ENCODE assay signal across 16 cellular contexts in genomic region chr9:113480612-113481011, GRCh38. TPM values are rescaled to one million over a fixed set of nuclear protein-coding genes. Genes with fewer than 3 reads are reported as not detected.
DNase-seq lines count a peak whose midpoint lies in the region; ATAC-seq and TF ChIP-seq lines count a peak whose summit lies in the region.
"Had no signal": no experiment of that assay in that cellular context is flagged by ENCODE, and none has a peak within 500 bp of the region (broad histone marks: within the 10 kb centered on the region; RNA-seq: fewer than 3 reads in every experiment).

No MANE protein-coding gene starts in this region.

- no peak for TF ChIP-seq CTCF in Calu3 (IDR thresholded peaks at IDR 0.05; ENCODE audit: unreplicated experiment)
- no peak for TF ChIP-seq CTCF in IMR-90 (conservative IDR thresholded peaks at IDR 0.05; ENCODE audit: low read depth, low read length)

- no peak overlapping the region for H3K23ac ChIP-seq in IMR-90 (ENCODE audit: low read depth, low read length)

- peaks cover 13% of the 10 kb centered on the region for H3K4me1 ChIP-seq in IMR-90 (ENCODE audit: control insufficient read depth, insufficient read depth, low read length)
- H3K4me1 ChIP-seq: Caco-2 had no signal

- no peaks in the 10 kb centered on the region for H3K36me3 Mint-ChIP-seq in Calu3 (ENCODE audit: insufficient read depth, unreplicated experiment)
- H3K36me3 Mint-ChIP-seq in stimulated activated effector memory CD8-positive, alpha-beta T cell treated with anti-CD3 and anti-CD28 coated beads, Interleukin-12 subunit alpha, Interleukin-12 subunit beta, amount 100 ng/mL, for 72 hours: peaks cover 7% of the 10 kb centered on the region

- peaks cover 4% of the 10 kb centered on the region for H3K9me1 ChIP-seq in IMR-90 (ENCODE audit: insufficient read depth, low read length)

- WGBS in IMR-90 (ENCODE audit: extremely low coverage in 2 of 2, insufficient read length in 1 of 2), 2 experiments: no CpG with 5 or more reads among the region's 4 CpGs

- TF ChIP-seq RAD21 in IMR-90 (IDR thresholded peaks at IDR 0.05; ENCODE audit: low read length): no peak

- H2BK120ac ChIP-seq in IMR-90 (ENCODE audit: low read depth, low read length): no peak overlapping the region

- no peak overlapping the region for H3K4me2 ChIP-seq in IMR-90 (ENCODE audit: low read depth, low read length)

- BruUV-seq in Calu3 (replicated peaks; lab: Mats Ljungman, UMichigan): no TSS peak
- no TSS peak for BruUV-seq in IMR-90 (replicated peaks; lab: Mats Ljungman, UMichigan)

- H2AK5ac ChIP-seq in IMR-90 (ENCODE audit: low read depth, low read length): peak overlapping the region; percentile 59

- H4K8ac ChIP-seq in IMR-90 (ENCODE audit: low read depth in 2 of 2, low read length in 2 of 2): no peak overlapping the region

- no peaks in the 10 kb centered on the region for H3K79me1 ChIP-seq in IMR-90 (ENCODE audit: low read depth in 1 of 2, low read length in 2 of 2)

- no peak overlapping the region for H2AFZ ChIP-seq in IMR-90 (replicated peaks; ENCODE audit: low read length, poor library complexity)

- CTCF ChIA-PET in Calu3 (lab: Charles Lee) (no interaction called here), IMR-90 (lab: Yijun Ruan, JAX) (no interaction called here)

- H4K5ac ChIP-seq in IMR-90 (ENCODE audit: low read depth, low read length): no peak overlapping the region

- intact Hi-C loops in Calu3 (cut with micrococcal nuclease; ENCODE audit: unreplicated experiment) (no loop called here), IMR-90 (cut with micrococcal nuclease) (no loop called here)

- H3K27ac Mint-ChIP-seq in Calu3 (ENCODE audit: unreplicated experiment): peak overlapping the region; percentile 85
- peak overlapping the region; percentile 15 for H3K27ac Mint-ChIP-seq in stimulated activated effector memory CD8-positive, alpha-beta T cell treated with anti-CD3 and anti-CD28 coated beads, Interleukin-12 subunit alpha, Interleukin-12 subunit beta, amount 100 ng/mL, for 72 hours
- H3K27ac Mint-ChIP-seq: CD4-positive, alpha-beta T cell had no signal

- no peak overlapping the region; the same call in 1 of the 2 replicates for H4K91ac ChIP-seq in IMR-90 (ENCODE audit: insufficient read depth, low read depth, low read length)

- peaks cover 18% of the 10 kb centered on the region for H3K4me1 Mint-ChIP-seq in Calu3 (ENCODE audit: low read depth, unreplicated experiment)
- peaks cover 14% of the 10 kb centered on the region for H3K4me1 Mint-ChIP-seq in stimulated activated effector memory CD8-positive, alpha-beta T cell treated with anti-CD3 and anti-CD28 coated beads, Interleukin-12 subunit alpha, Interleukin-12 subunit beta, amount 100 ng/mL, for 72 hours

- dilution Hi-C loops in IMR-90 (cut with HindIII; ENCODE audit: low sequenced_read_pairs, unreplicated experiment): no loop called here

- H3K14ac ChIP-seq in IMR-90 (replicated peaks; ENCODE audit: low read depth, low read length): no peak overlapping the region

- H3K27me3 ChIP-seq in IMR-90 (ENCODE audit: control insufficient read depth, insufficient read depth, low read length): no peaks in the 10 kb centered on the region

- in situ Hi-C loops in IMR-90 (cut with MboI; ENCODE audit: low sequenced_read_pairs): no loop called here

- no peak overlapping the region for H3K56ac ChIP-seq in IMR-90 (ENCODE audit: extremely low read depth, insufficient read depth, low read length)

- H3K9ac ChIP-seq in IMR-90 (ENCODE audit: low read depth, low read length): no peak overlapping the region

- H3K36me3 ChIP-seq in IMR-90 (ENCODE audit: control insufficient read depth, insufficient read depth, low read length): no peaks in the 10 kb centered on the region

- no peaks in the 10 kb centered on the region for H3K27me3 Mint-ChIP-seq in Calu3 (ENCODE audit: unreplicated experiment)
- H3K27me3 Mint-ChIP-seq: CD4-positive, alpha-beta T cell had no signal

- H3K4ac ChIP-seq in IMR-90 (ENCODE audit: low read depth, low read length): no peak overlapping the region

- POLR2A ChIA-PET in IMR-90 (lab: Charles Lee; ENCODE audit: unreplicated experiment): no interaction called here

- ATAC-seq in IMR-90 (ENCODE audit: low read depth): no peak
- no peak for ATAC-seq in left lobe of liver
- ATAC-seq in stimulated activated effector memory CD8-positive, alpha-beta T cell treated with anti-CD3 and anti-CD28 coated beads, Interleukin-12 subunit alpha, Interleukin-12 subunit beta, amount 100 ng/mL, for 72 hours: no peak
- no peak for ATAC-seq in GM18867 (IDR thresholded peaks at IDR 0.05; ENCODE audit: unreplicated experiment)
- ATAC-seq: Right ventricle myocardium inferior had no signal

- no peak overlapping the region for H2BK20ac ChIP-seq in IMR-90 (ENCODE audit: low read depth, low read length)

- no peaks in the 10 kb centered on the region; the same call in 1 of the 2 replicates for H4K20me1 ChIP-seq in IMR-90 (ENCODE audit: insufficient read depth, low read length)

- H3K9me3 ChIP-seq in IMR-90 (ENCODE audit: control insufficient read depth, insufficient read depth, low read length): no peaks in the 10 kb centered on the region
- H3K9me3 ChIP-seq: Caco-2 had no signal

- no peak overlapping the region for H2BK15ac ChIP-seq in IMR-90 (ENCODE audit: low read depth, low read length)

- H3K4me3 ChIP-seq in IMR-90 (ENCODE audit: insufficient read depth, low read depth, low read length): no peak overlapping the region

- H3K9me3 Mint-ChIP-seq in Calu3 (ENCODE audit: low read depth, unreplicated experiment): no peaks in the 10 kb centered on the region
- no peaks in the 10 kb centered on the region for H3K9me3 Mint-ChIP-seq in stimulated activated effector memory CD8-positive, alpha-beta T cell treated with anti-CD3 and anti-CD28 coated beads, Interleukin-12 subunit alpha, Interleukin-12 subunit beta, amount 100 ng/mL, for 72 hours
- H3K9me3 Mint-ChIP-seq: CD4-positive, alpha-beta T cell had no signal

- H2BK5ac ChIP-seq in IMR-90 (ENCODE audit: low read depth, low read length, poor library complexity, severe bottlenecking): no peak overlapping the region

- H2AK9ac ChIP-seq in IMR-90 (replicated peaks; ENCODE audit: low read depth, low read length, poor library complexity): no peak overlapping the region

- DNase-seq in Calu3: no peak
- DNase-seq in IMR-90: no peak
- peak; percentile 30 for DNase-seq in left lobe of liver (ENCODE audit: low spot score)
- DNase-seq in stimulated activated effector memory CD8-positive, alpha-beta T cell treated with anti-CD3 and anti-CD28 coated beads, Interleukin-12 subunit alpha, Interleukin-12 subunit beta, amount 100 ng/mL, for 72 hours (ENCODE audit: low spot score in 2 of 2): no peak
- no peak for DNase-seq in SIG-M5 (lab: John Stamatoyannopoulos, UW)
- no peak for DNase-seq in effector CD8-positive, alpha-beta T cell (lab: John Stamatoyannopoulos, UW)
- DNase-seq: CD4-positive, alpha-beta T cell; Kasumi-1; NCI-H1694; NCI-H2171 treated with DMSO at 0.1 percent for 48 hours; NCI-H446; NCI-H526; OCI-M1 had no signal

- H3K18ac ChIP-seq in IMR-90 (ENCODE audit: low read depth, low read length): no peak overlapping the region

- H3K27ac ChIP-seq in IMR-90 (ENCODE audit: insufficient read depth, low read length): no peak overlapping the region

- H3K4me3 Mint-ChIP-seq in Calu3 (ENCODE audit: low read depth, unreplicated experiment): no peak overlapping the region
- no peak overlapping the region for H3K4me3 Mint-ChIP-seq in stimulated activated effector memory CD8-positive, alpha-beta T cell treated with anti-CD3 and anti-CD28 coated beads, Interleukin-12 subunit alpha, Interleukin-12 subunit beta, amount 100 ng/mL, for 72 hours
- H3K4me3 Mint-ChIP-seq: CD4-positive, alpha-beta T cell had no signal

- no peak for TF ChIP-seq POLR2A in IMR-90 (IDR thresholded peaks at IDR 0.05; ENCODE audit: low read depth, low read length)

TF ChIP-seq in IMR-90, 13 proteins besides CTCF, POLR2A, EP300 and RAD21:
- TF ChIP-seq MAFK (IDR thresholded peaks at IDR 0.05; ENCODE audit: low read depth, low read length) (no peak), MXI1 (IDR thresholded peaks at IDR 0.05; ENCODE audit: borderline replicate concordance, low read depth, low read length) (no peak), RFX5 (IDR thresholded peaks at IDR 0.05; ENCODE audit: low read depth, low read length) (no peak), CHD1 (IDR thresholded peaks at IDR 0.05; ENCODE audit: low read depth, low read length) (no peak), SMC3 (IDR thresholded peaks at IDR 0.05; ENCODE audit: low read depth, low read length) (no peak)
TF ChIP-seq in IMR-90: peak in this region for 0.

RNA-seq across cellular contexts. Expression of gene RGS3, which starts 17.1 kb away (rescaled TPM):
- 61.8 and 68.3 TPM in 2 replicates for total RNA-seq in Calu3 (2022)
- 51.8 and 53.3 TPM in 2 replicates for total RNA-seq in IMR-90 (2012; rRNA removed)
- polyA plus RNA-seq in IMR-90 (2012; rRNA removed): 65.6 and 68.7 TPM in 2 replicates
- 40.0 and 73.3 TPM in 2 replicates for polyA plus RNA-seq in IMR-90 (2012; cell fraction: cytosol; rRNA removed)
- 93.2 and 94.6 TPM in 2 replicates for polyA plus RNA-seq in IMR-90 (2012; cell fraction: nucleus; rRNA removed; ENCODE audit: low replicate concordance)
- 19.5 TPM for total RNA-seq in left lobe of liver
